In genomic region chr10:131587976-131588680, GRCh38 we compare ENCODE assay signal across 1 cellular context.
TF ChIP-seq lines count a peak whose summit lies in the region.

No MANE protein-coding gene starts in this region.

TF ChIP-seq in IMR-90, 13 proteins besides CTCF, POLR2A, EP300 and RAD21:
- TF ChIP-seq, protein P1, sequence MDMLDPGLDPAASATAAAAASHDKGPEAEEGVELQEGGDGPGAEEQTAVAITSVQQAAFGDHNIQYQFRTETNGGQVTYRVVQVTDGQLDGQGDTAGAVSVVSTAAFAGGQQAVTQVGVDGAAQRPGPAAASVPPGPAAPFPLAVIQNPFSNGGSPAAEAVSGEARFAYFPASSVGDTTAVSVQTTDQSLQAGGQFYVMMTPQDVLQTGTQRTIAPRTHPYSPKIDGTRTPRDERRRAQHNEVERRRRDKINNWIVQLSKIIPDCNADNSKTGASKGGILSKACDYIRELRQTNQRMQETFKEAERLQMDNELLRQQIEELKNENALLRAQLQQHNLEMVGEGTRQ (IDR thresholded peaks at IDR 0.05; ENCODE audit: low read depth, low read length), result no peak
- TF ChIP-seq ELK1 (IDR thresholded peaks at IDR 0.05; ENCODE audit: borderline replicate concordance, low read depth, low read length), result no peak
- no peak for TF ChIP-seq FOS (IDR thresholded peaks at IDR 0.05; ENCODE audit: low read depth, low read length)
- no peak for TF ChIP-seq NFE2L2 (IDR thresholded peaks at IDR 0.05; ENCODE audit: low read depth, low read length)
- no peak for TF ChIP-seq CHD1 (IDR thresholded peaks at IDR 0.05; ENCODE audit: low read depth, low read length)
- TF ChIP-seq RCOR1 (IDR thresholded peaks at IDR 0.05; ENCODE audit: insufficient replicate concordance, low read length), result no peak
